In genomic region chr1:74693473-74693872, GRCh38 we compare ENCODE assay signal across 1 cellular context.
TF ChIP-seq lines count a peak whose summit lies in the region.

No MANE protein-coding gene starts in this region.

TF ChIP-seq in IMR-90, 13 proteins besides CTCF, POLR2A, EP300 and RAD21 (continued from another document):
- TF ChIP-seq, protein P1, sequence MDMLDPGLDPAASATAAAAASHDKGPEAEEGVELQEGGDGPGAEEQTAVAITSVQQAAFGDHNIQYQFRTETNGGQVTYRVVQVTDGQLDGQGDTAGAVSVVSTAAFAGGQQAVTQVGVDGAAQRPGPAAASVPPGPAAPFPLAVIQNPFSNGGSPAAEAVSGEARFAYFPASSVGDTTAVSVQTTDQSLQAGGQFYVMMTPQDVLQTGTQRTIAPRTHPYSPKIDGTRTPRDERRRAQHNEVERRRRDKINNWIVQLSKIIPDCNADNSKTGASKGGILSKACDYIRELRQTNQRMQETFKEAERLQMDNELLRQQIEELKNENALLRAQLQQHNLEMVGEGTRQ (IDR thresholded peaks at IDR 0.05; ENCODE audit: low read depth, low read length): no peak
- TF ChIP-seq NFE2L2 (IDR thresholded peaks at IDR 0.05; ENCODE audit: low read depth, low read length): no peak
TF ChIP-seq in IMR-90: peak in this region for 0.
